16 cellular contexts compared by ENCODE assay signal in the genomic region with DNA sequence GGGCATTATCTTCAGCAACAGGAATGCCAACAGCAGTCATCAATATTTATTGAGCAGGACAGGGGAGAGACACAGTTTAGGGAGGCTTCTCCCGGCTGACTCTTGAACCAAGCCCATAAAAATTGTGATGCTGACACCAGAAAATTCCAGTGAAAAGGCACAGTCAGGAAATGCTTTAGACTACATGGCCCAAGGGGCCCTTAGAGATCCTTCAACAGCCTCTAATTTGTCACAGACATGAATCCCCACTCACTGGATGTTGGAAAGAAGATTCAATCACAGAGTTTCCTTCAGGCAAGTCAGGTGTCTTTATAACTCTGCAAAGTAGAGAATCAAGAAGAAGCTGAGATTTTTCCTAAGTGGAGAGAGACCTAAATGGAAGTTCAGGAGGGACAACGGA. TPM values are rescaled to one million over a fixed set of nuclear protein-coding genes. Genes with fewer than 3 reads are reported as not detected.
"Had no signal": no experiment of that assay in that cellular context is flagged by ENCODE, and none has a peak within 500 bp of the region (broad histone marks: within the 10 kb centered on the region; RNA-seq: fewer than 3 reads in every experiment).

No MANE protein-coding gene starts in this region.

- H3K27me3 ChIP-seq: pancreas, vagina had no signal

- H3K4me3 ChIP-seq: coronary artery, heart left ventricle, mucosa of descending colon, pancreas, stomach, thoracic aorta, vagina had no signal

- ATAC-seq: activated CD4-positive, alpha-beta T cell treated with anti-CD3 and anti-CD28 coated beads for 36 hours had no signal

- H3K27ac ChIP-seq: coronary artery, pancreas, stomach, thoracic aorta, vagina had no signal

- H3K9me3 Mint-ChIP-seq: neural crest cell had no signal

- H3K4me3 Mint-ChIP-seq: neural crest cell had no signal

- DNase-seq: activated CD4-positive, alpha-beta T cell treated with anti-CD3 and anti-CD28 coated beads for 36 hours; activated CD8-positive, alpha-beta memory T cell treated with anti-CD3 and anti-CD28 coated beads for 24 hours; activated effector memory CD4-positive, alpha-beta T cell treated with anti-CD3 and anti-CD28 coated beads, Interleukin-2, amount 50 U/mL, for 16 hours; effector CD4-positive, alpha-beta T cell; foreskin melanocyte; heart left ventricle; mammary epithelial cell; mucosa of descending colon; pancreas; stimulated activated CD4-positive, alpha-beta T cell treated with anti-CD3 and anti-CD28 coated beads, Interleukin-4, amount 100 ng/mL, for 24 hours; stomach; SW 1271 had no signal

- H3K9me3 ChIP-seq: heart left ventricle, mucosa of descending colon, pancreas, stomach, thoracic aorta, vagina had no signal

- H3K36me3 ChIP-seq: heart left ventricle, pancreas, stomach, thoracic aorta, vagina had no signal

- H3K4me1 ChIP-seq: pancreas had no signal

- H3K27ac Mint-ChIP-seq: activated CD4-positive, alpha-beta T cell treated with anti-CD3 and anti-CD28 coated beads for 36 hours had no signal

RNA-seq across cellular contexts. Expression of gene GJC3, which starts 1.2 kb away (rescaled TPM):
- total RNA-seq: mucosa of descending colon, stomach, vagina had no signal

RNA-seq across cellular contexts. Expression of gene AZGP1, which starts 47.6 kb away (rescaled TPM):
- total RNA-seq: activated CD4-positive, alpha-beta T cell treated with anti-CD3 and anti-CD28 coated beads for 36 hours; neural crest cell had no signal

RNA-seq across cellular contexts. Expression of gene OR2AE1, which starts 51.4 kb away (rescaled TPM):
- total RNA-seq: activated CD4-positive, alpha-beta T cell treated with anti-CD3 and anti-CD28 coated beads for 36 hours; heart left ventricle; neural crest cell; pancreas; vagina had no signal
- polyA plus RNA-seq: heart left ventricle, pancreas, stomach had no signal
